Comparison of ENCODE assay signal across 1 cellular context in the genomic region with DNA sequence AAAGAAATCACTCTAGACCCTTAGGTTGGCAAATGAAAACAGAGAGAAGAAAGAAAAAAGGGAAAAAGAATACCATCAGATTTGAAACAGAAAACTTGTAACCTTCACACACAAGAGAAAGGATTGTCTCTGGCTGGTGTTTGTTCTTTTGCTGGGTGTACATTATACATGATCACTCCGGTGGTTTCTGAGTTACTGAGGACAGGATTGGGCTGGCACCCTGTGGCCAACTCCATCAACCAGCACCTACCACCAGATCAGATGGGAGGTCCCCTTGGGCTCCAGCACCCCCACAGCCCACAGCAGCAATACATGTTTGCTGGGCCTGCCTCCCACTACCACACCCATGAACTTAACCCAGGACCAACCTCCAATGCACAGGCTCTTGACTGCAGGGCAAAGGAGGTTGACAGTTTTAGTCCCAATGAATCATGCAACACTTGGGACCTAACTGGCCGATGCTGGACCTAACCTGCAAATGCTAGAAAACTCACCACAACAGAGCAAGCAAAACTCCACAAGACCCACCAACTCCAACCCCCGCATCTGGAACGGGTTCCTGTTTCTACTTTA.
TF ChIP-seq lines count a peak whose summit lies in the region.

No MANE protein-coding gene starts in this region.

TF ChIP-seq in SK-N-SH, 30 proteins besides CTCF, POLR2A, EP300 and RAD21 (continued from another document):
- TF ChIP-seq, protein P1, sequence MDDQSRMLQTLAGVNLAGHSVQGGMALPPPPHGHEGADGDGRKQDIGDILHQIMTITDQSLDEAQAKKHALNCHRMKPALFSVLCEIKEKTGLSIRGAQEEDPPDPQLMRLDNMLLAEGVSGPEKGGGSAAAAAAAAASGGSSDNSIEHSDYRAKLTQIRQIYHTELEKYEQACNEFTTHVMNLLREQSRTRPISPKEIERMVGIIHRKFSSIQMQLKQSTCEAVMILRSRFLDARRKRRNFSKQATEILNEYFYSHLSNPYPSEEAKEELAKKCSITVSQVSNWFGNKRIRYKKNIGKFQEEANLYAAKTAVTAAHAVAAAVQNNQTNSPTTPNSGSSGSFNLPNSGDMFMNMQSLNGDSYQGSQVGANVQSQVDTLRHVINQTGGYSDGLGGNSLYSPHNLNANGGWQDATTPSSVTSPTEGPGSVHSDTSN (IDR thresholded peaks at IDR 0.05), result no peak
- no peak for TF ChIP-seq TEAD4 (IDR thresholded peaks at IDR 0.05; ENCODE audit: borderline replicate concordance, insufficient read depth)
- no peak for TF ChIP-seq RXRA (IDR thresholded peaks at IDR 0.05; ENCODE audit: borderline replicate concordance, low read depth)
- no peak for TF ChIP-seq NFIC (IDR thresholded peaks at IDR 0.05; ENCODE audit: borderline replicate concordance)
- TF ChIP-seq MXI1 (IDR thresholded peaks at IDR 0.05; ENCODE audit: low read depth, low read length), result no peak
- TF ChIP-seq ELF1 (IDR thresholded peaks at IDR 0.05), result no peak
